17 cellular contexts compared by ENCODE assay signal in the genomic region with DNA sequence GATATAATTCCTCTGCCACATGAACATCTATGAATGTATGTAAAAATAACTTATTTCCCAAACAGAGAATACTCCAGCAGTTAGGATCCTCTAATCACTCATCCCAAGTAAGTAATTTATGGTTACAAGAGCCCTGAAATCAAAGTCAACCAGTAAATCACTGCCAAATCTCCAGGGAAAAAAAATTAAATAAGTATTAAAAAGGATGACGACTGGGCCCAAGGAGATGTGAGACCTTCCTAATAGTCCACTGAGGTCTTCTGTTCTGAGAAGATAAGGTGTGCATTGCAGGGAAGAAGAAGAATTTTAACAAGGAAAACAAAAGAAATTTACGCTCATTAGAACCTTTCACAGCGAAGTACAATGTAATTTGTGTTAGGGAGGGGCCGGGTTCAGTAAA. TPM values are rescaled to one million over a fixed set of nuclear protein-coding genes. Genes with fewer than 3 reads are reported as not detected.
DNase-seq lines count a peak whose midpoint lies in the region; ATAC-seq and TF ChIP-seq lines count a peak whose summit lies in the region.
"Had no signal": no experiment of that assay in that cellular context is flagged by ENCODE, and none has a peak within 500 bp of the region (broad histone marks: within the 10 kb centered on the region; RNA-seq: fewer than 3 reads in every experiment).

No MANE protein-coding gene starts in this region.

- H3K27me3 Mint-ChIP-seq in neural progenitor cell (ENCODE audit: insufficient read depth, low read depth), result no peaks in the 10 kb centered on the region
- H3K27me3 Mint-ChIP-seq in CD8-positive, alpha-beta T cell (ENCODE audit: low read depth), result no peaks in the 10 kb centered on the region
- H3K27me3 Mint-ChIP-seq: CD4-positive, alpha-beta T cell had no signal

- peak overlapping the region; percentile 88 for H3K9ac ChIP-seq in adipocyte (ENCODE audit: low read length)
- H3K9ac ChIP-seq in fibroblast of lung (ENCODE audit: insufficient read depth, low read length), result no peak overlapping the region
- H3K9ac ChIP-seq in neural progenitor cell, result no peak overlapping the region
- H3K9ac ChIP-seq: BLaER1 had no signal

- 81 to 90% (median 85%) methylated on average over 4 of the region's 4 CpGs for WGBS in stomach, 5 donors

- H3K36me3 ChIP-seq in adipocyte (ENCODE audit: control insufficient read depth, insufficient read depth, low read length, severe bottlenecking), result no peaks in the 10 kb centered on the region
- no peaks in the 10 kb centered on the region for H3K36me3 ChIP-seq in fibroblast of lung (ENCODE audit: control insufficient read depth, insufficient read depth, low read length)
- H3K36me3 ChIP-seq in neural progenitor cell, result no peaks in the 10 kb centered on the region
- no peaks in the 10 kb centered on the region for H3K36me3 ChIP-seq in stomach
- H3K36me3 ChIP-seq in CD8-positive, alpha-beta T cell (ENCODE audit: insufficient read depth, low read length), result no peaks in the 10 kb centered on the region
- H3K36me3 ChIP-seq: BLaER1 had no signal

- H3K36me3 Mint-ChIP-seq in neural progenitor cell, result no peaks in the 10 kb centered on the region
- no peaks in the 10 kb centered on the region for H3K36me3 Mint-ChIP-seq in CD8-positive, alpha-beta T cell

- H3K4me3 ChIP-seq in adipocyte (ENCODE audit: low read length) (no peak overlapping the region), fibroblast of lung (replicated peaks in 1 of 4; ENCODE audit: control extremely low read depth in 1 of 4, insufficient read depth in 1 of 4, low read depth in 3 of 4, low read length in 4 of 4) (no peak overlapping the region), neural progenitor cell (no peak overlapping the region), stomach (no peak overlapping the region)
- no peak overlapping the region for H3K4me3 ChIP-seq in CD8-positive, alpha-beta T cell (ENCODE audit: low read depth, low read length)
- H3K4me3 ChIP-seq: BLaER1, GM23338 had no signal

- no peak for TF ChIP-seq POLR2A in stomach (IDR thresholded peaks at IDR 0.05)

- H4K20me1 ChIP-seq in fibroblast of lung (ENCODE audit: control insufficient read depth, extremely low read depth, insufficient read depth, low read length), result no peaks in the 10 kb centered on the region
- no peaks in the 10 kb centered on the region for H4K20me1 ChIP-seq in neural progenitor cell (ENCODE audit: low read depth)
- H4K20me1 ChIP-seq: BLaER1 had no signal

- no peak overlapping the region for H3K27ac ChIP-seq in fibroblast of lung (ENCODE audit: insufficient read depth, low read length)
- no peak overlapping the region for H3K27ac ChIP-seq in neural progenitor cell
- peak overlapping the region in 3 of 5 donors; percentile 49 to 66 (median 57) for H3K27ac ChIP-seq in stomach
- H3K27ac ChIP-seq in CD8-positive, alpha-beta T cell (ENCODE audit: low read depth, low read length), result no peak overlapping the region
- H3K27ac ChIP-seq: BLaER1, HL-60 had no signal

- H3K79me2 ChIP-seq in fibroblast of lung (ENCODE audit: control insufficient read depth, insufficient read depth, low read length), result no peaks in the 10 kb centered on the region
- H3K79me2 ChIP-seq in neural progenitor cell (ENCODE audit: low read depth), result no peaks in the 10 kb centered on the region

- TF ChIP-seq CTCF in fibroblast of lung (conservative IDR thresholded peaks at IDR 0.05 in 1 of 2, IDR thresholded peaks at IDR 0.05 in 1 of 2; ENCODE audit: low read depth in 1 of 2, low read length in 2 of 2) (no peak), neural progenitor cell (IDR thresholded peaks at IDR 0.05) (no peak), stomach (IDR thresholded peaks at IDR 0.05) (no peak)
- no peak for TF ChIP-seq CTCF in CD8-positive, alpha-beta T cell (IDR thresholded peaks at IDR 0.05)

- no peak overlapping the region for H3K4me3 Mint-ChIP-seq in neural progenitor cell
- no peak overlapping the region for H3K4me3 Mint-ChIP-seq in CD8-positive, alpha-beta T cell
- H3K4me3 Mint-ChIP-seq: CD4-positive, alpha-beta T cell; GM23338 had no signal

- peaks cover 2% of the 10 kb centered on the region for H3K4me1 Mint-ChIP-seq in neural progenitor cell
- peaks cover 2% of the 10 kb centered on the region for H3K4me1 Mint-ChIP-seq in CD8-positive, alpha-beta T cell (ENCODE audit: low read depth)
- H3K4me1 Mint-ChIP-seq: GM23338 had no signal

- H3K4me2 ChIP-seq in fibroblast of lung (ENCODE audit: extremely low read depth, insufficient read depth, low read length) (no peak overlapping the region), neural progenitor cell (no peak overlapping the region)
- H3K4me2 ChIP-seq: BLaER1, GM23338 had no signal

- no peaks in the 10 kb centered on the region for H3K9me3 ChIP-seq in adipocyte (ENCODE audit: control insufficient read depth, low read length)
- no peaks in the 10 kb centered on the region for H3K9me3 ChIP-seq in fibroblast of lung (ENCODE audit: control insufficient read depth, insufficient read depth, low read depth, low read length)
- H3K9me3 ChIP-seq in neural progenitor cell (ENCODE audit: low read depth), result no peaks in the 10 kb centered on the region
- H3K9me3 ChIP-seq in stomach, result no peaks in the 10 kb centered on the region
- no peaks in the 10 kb centered on the region for H3K9me3 ChIP-seq in CD8-positive, alpha-beta T cell (ENCODE audit: low read length)
- H3K9me3 ChIP-seq: BLaER1 had no signal

- TF ChIP-seq EP300 in stomach (IDR thresholded peaks at IDR 0.05), result no peak

- DNase-seq in adipocyte (ENCODE audit: low read depth) (no peak), fibroblast of lung (ENCODE audit: low read depth in 2 of 2) (no peak), neural progenitor cell (ENCODE audit: low spot score) (no peak), stomach (no peak), NCI-H1930 (lab: John Stamatoyannopoulos, UW) (no peak), NOMO-1 treated with DMSO at 0.1 percent for 48 hours (lab: John Stamatoyannopoulos, UW; ENCODE audit: unreplicated experiment) (no peak)
- DNase-seq in NK-92 treated with Interleukin-12 subunit alpha and Interleukin-12 subunit beta, amount 100 ng/mL, for 24 hours (lab: John Stamatoyannopoulos, UW), result no peak
- DNase-seq in CD8-positive, alpha-beta T cell, result no peak
- DNase-seq: CD4-positive, alpha-beta T cell; HCEC 1CT; NCI-H1694; NCI-H446; NCI-H526; SIG-M5 had no signal

- CTCF ChIA-PET in CD8-positive, alpha-beta T cell (lab: Charles Lee), result interaction anchor here (0.8 to 3.2 kb wide), 6 partner anchors 18 to 888 kb away, joined by 3 to 26 read pairs (median 4); no protein-coding TSS in a partner anchor

- H2AFZ ChIP-seq in fibroblast of lung (ENCODE audit: low read length), result peak overlapping the region; percentile 4
- H2AFZ ChIP-seq in neural progenitor cell (replicated peaks), result no peak overlapping the region
- H2AFZ ChIP-seq: GM23338 had no signal

- no peak for ATAC-seq in CD8-positive, alpha-beta T cell
- ATAC-seq: GM23338 had no signal

- no peaks in the 10 kb centered on the region for H3K27me3 ChIP-seq in adipocyte (replicated peaks; ENCODE audit: control insufficient read depth, insufficient read depth, low read length)
- no peaks in the 10 kb centered on the region for H3K27me3 ChIP-seq in fibroblast of lung (ENCODE audit: control insufficient read depth, insufficient read depth, low read length)
- H3K27me3 ChIP-seq in neural progenitor cell, result no peaks in the 10 kb centered on the region
- no peaks in the 10 kb centered on the region for H3K27me3 ChIP-seq in stomach
- no peaks in the 10 kb centered on the region for H3K27me3 ChIP-seq in CD8-positive, alpha-beta T cell (ENCODE audit: insufficient read depth, low read length)
- H3K27me3 ChIP-seq: BLaER1 had no signal

- intact Hi-C loops in stomach (cut with DNase I; ENCODE audit: low total_unique reads), result no loop called here
- intact Hi-C loops in CD8-positive, alpha-beta T cell (cut with DNase I, micrococcal nuclease), result loop anchor here (2.0 to 5.0 kb wide), 4 partner anchors 126 to 1831 kb away; no protein-coding TSS in a partner anchor

- H3K4me1 ChIP-seq in adipocyte (ENCODE audit: control insufficient read depth, insufficient read depth, low read length), result peaks cover 38% of the 10 kb centered on the region
- H3K4me1 ChIP-seq in fibroblast of lung (ENCODE audit: control insufficient read depth, extremely low read depth, insufficient read depth, low read length), result peaks cover 7% of the 10 kb centered on the region
- no peaks in the 10 kb centered on the region for H3K4me1 ChIP-seq in neural progenitor cell
- H3K4me1 ChIP-seq in stomach, result peaks cover 0 to 5% (median under 1%) of the 10 kb centered on the region in 4 donors
- no peaks in the 10 kb centered on the region for H3K4me1 ChIP-seq in CD8-positive, alpha-beta T cell (ENCODE audit: insufficient read depth, low read length)
- H3K4me1 ChIP-seq: BLaER1 had no signal

- H3K9me3 Mint-ChIP-seq in neural progenitor cell, result no peaks in the 10 kb centered on the region
- no peaks in the 10 kb centered on the region for H3K9me3 Mint-ChIP-seq in CD8-positive, alpha-beta T cell
- H3K9me3 Mint-ChIP-seq: CD4-positive, alpha-beta T cell; GM23338 had no signal

- H3F3A ChIP-seq in neural progenitor cell (ENCODE audit: low read depth), result no peaks in the 10 kb centered on the region

- POLR2A ChIA-PET in CD8-positive, alpha-beta T cell (lab: Charles Lee), result no interaction called here

- H3K27ac Mint-ChIP-seq in neural progenitor cell, result peak overlapping the region; percentile 64
- H3K27ac Mint-ChIP-seq in CD8-positive, alpha-beta T cell, result no peak overlapping the region
- H3K27ac Mint-ChIP-seq: CD4-positive, alpha-beta T cell; GM23338 had no signal

RNA-seq across cellular contexts. Expression of a gene that starts 28.0 kb away (rescaled TPM):
- 46.0 and 54.0 TPM in 2 replicates for total RNA-seq in fibroblast of lung
- 33.9 and 36.4 TPM in 2 replicates for polyA plus RNA-seq in fibroblast of lung
- polyA plus RNA-seq in fibroblast of lung (2012), result 22.9 and 30.8 TPM in 2 replicates
- 29.1 and 35.0 TPM in 2 replicates for polyA minus RNA-seq in fibroblast of lung (ENCODE audit: low replicate concordance)
- total RNA-seq in neural progenitor cell (ENCODE audit: low replicate concordance), result 85.3 and 121 TPM in 2 replicates
- 10 to 100 TPM in 4 of 5 donors, 1 to 10 TPM in 1; 6.1 to 89.9 (median 66.9) TPM for total RNA-seq in stomach
- polyA plus RNA-seq in stomach, result 10 to 100 TPM; 12.1 to 21.4 (median 14.0) TPM
- total RNA-seq in CD8-positive, alpha-beta T cell, result 10 to 100 TPM; 45.0 to 52.6 TPM

Comparison
In these comparisons a context has a peak if more than half of its experiments do, and no peak if none do; other contexts are left out.
1. H3K27ac ChIP-seq: peak in stomach (3 of 5); none in fibroblast of lung (single experiment), neural progenitor cell (single experiment) and CD8-positive, alpha-beta T cell (single experiment).